9 cellular contexts compared by ENCODE assay signal in genomic region chr2:192190474-192190873, GRCh38. TPM values are rescaled to one million over a fixed set of nuclear protein-coding genes. Genes with fewer than 3 reads are reported as not detected.
A peak's percentile ranks its signal among the peaks of the same experiment; 100 is the strongest.
DNase-seq lines count a peak whose midpoint lies in the region; ATAC-seq and TF ChIP-seq lines count a peak whose summit lies in the region.
"Had no signal": no experiment of that assay in that cellular context is flagged by ENCODE, and none has a peak within 500 bp of the region (broad histone marks: within the 10 kb centered on the region; RNA-seq: fewer than 3 reads in every experiment).

No MANE protein-coding gene starts in this region.

- no peak overlapping the region for H3K4me3 Mint-ChIP-seq in neural crest cell

- no peaks in the 10 kb centered on the region for H3K9me3 Mint-ChIP-seq in neural crest cell

- H3K36me3 Mint-ChIP-seq in neural crest cell (ENCODE audit: low read depth): no peaks in the 10 kb centered on the region

- H3K27me3 Mint-ChIP-seq in neural crest cell (ENCODE audit: low read depth): peaks cover 51% of the 10 kb centered on the region

- H3K4me3 ChIP-seq in LNCaP clone FGC (ENCODE audit: low read depth, low read length): no peak overlapping the region; the same call in 1 of the 2 replicates
- H3K4me3 ChIP-seq: BLaER1 treated with 17β-estradiol and CSF1 and Interleukin-3, amounts not matched to agents 10 nM and 100 nM had no signal

- H3K27ac Mint-ChIP-seq in neural crest cell (ENCODE audit: unreplicated experiment): no peak overlapping the region

- TF ChIP-seq CTCF in LNCaP clone FGC (IDR thresholded peaks at IDR 0.05; ENCODE audit: control insufficient read depth, extremely low read depth, insufficient read depth) (peak; percentile 53), neural crest cell (conservative IDR thresholded peaks at IDR 0.05) (peak; percentile 67)

- H3K4me1 Mint-ChIP-seq in neural crest cell: peaks cover 11% of the 10 kb centered on the region

- ATAC-seq in GM21390 (IDR thresholded peaks at IDR 0.05; ENCODE audit: unreplicated experiment): no peak

- DNase-seq in NCI-H1105 treated with DMSO at 0.1 percent for 48 hours (lab: John Stamatoyannopoulos, UW) (peak; percentile 25), NCI-H1105 (lab: John Stamatoyannopoulos, UW) (no peak), LNCaP clone FGC (ENCODE audit: low read depth) (no peak), T47D (ENCODE audit: low read depth in 1 of 2, low spot score in 1 of 2) (peak; percentile 18 to 53), neural crest cell (ENCODE audit: low read depth, low spot score) (no peak), COLO668 (lab: John Stamatoyannopoulos, UW; ENCODE audit: unreplicated experiment) (no peak), T-helper 9 cell (no peak)

- in situ Hi-C loops in T47D (cut with HindIII; ENCODE audit: low pct_unique_long_range_greater_than_20kb, low sequenced_read_pairs): no loop called here

RNA-seq across cellular contexts. Expression of gene TMEFF2, which starts 4.3 kb away (rescaled TPM):
- 1.8 and 2.9 TPM in 2 replicates for total RNA-seq in neural crest cell

Comparison
In these comparisons a context has a peak if more than half of its experiments do, and no peak if none do; other contexts are left out.
1. DNase-seq: peak in NCI-H1105 treated with DMSO at 0.1 percent for 48 hours (single experiment) and T47D (2 of 2); none in NCI-H1105 (single experiment), LNCaP clone FGC (single experiment), neural crest cell (single experiment), COLO668 (single experiment) and T-helper 9 cell (single experiment).